ENCODE assay signal across 9 cellular contexts in genomic region chr15:84992157-84992940, GRCh38. TPM values are rescaled to one million over a fixed set of nuclear protein-coding genes. Genes with fewer than 3 reads are reported as not detected.
DNase-seq lines count a peak whose midpoint lies in the region; ATAC-seq and TF ChIP-seq lines count a peak whose summit lies in the region.
"Had no signal": no experiment of that assay in that cellular context is flagged by ENCODE, and none has a peak within 500 bp of the region (broad histone marks: within the 10 kb centered on the region; RNA-seq: fewer than 3 reads in every experiment).

No MANE protein-coding gene starts in this region.

- no peaks in the 10 kb centered on the region for H3K27me3 Mint-ChIP-seq in activated T-helper 2 cell treated with anti-CD3 and anti-CD28 coated beads, Interferon-gamma antibody, Interleukin-2, Interleukin-4, amounts not matched to agents 10 μg/mL and 5 μg/mL and 100 μg/mL, durations not matched to agents 14 hours and 24 hours and 36 hours (ENCODE audit: low read depth)

- peaks cover 3% of the 10 kb centered on the region for H3K36me3 Mint-ChIP-seq in activated T-helper 2 cell treated with anti-CD3 and anti-CD28 coated beads, Interferon-gamma antibody, Interleukin-2, Interleukin-4, amounts not matched to agents 10 μg/mL and 5 μg/mL and 100 μg/mL, durations not matched to agents 14 hours and 24 hours and 36 hours (ENCODE audit: low read depth)

- no peaks in the 10 kb centered on the region for H3K9me3 ChIP-seq in transverse colon

- H3K4me3 Mint-ChIP-seq in activated T-helper 2 cell treated with anti-CD3 and anti-CD28 coated beads, Interferon-gamma antibody, Interleukin-2, Interleukin-4, amounts not matched to agents 10 μg/mL and 5 μg/mL and 100 μg/mL, durations not matched to agents 14 hours and 24 hours and 36 hours (ENCODE audit: low read depth) = no peak overlapping the region

- TF ChIP-seq EP300 in transverse colon (IDR thresholded peaks at IDR 0.05; ENCODE audit: low read depth) = no peak

- CTCF ChIA-PET in GM10248 (lab: Yijun Ruan, JAX) = interaction anchor here (1.3 to 3.0 kb wide), 4 partner anchors 12 to 52 kb away, joined by 3 to 10 read pairs (median 6); partner anchors contain the start of gene PDE8A

- H3K4me3 ChIP-seq in transverse colon = no peak overlapping the region

- H3K27ac ChIP-seq in transverse colon = peak overlapping the region; percentile 28 to 70 (median 48)

- H3K27me3 ChIP-seq in transverse colon = no peaks in the 10 kb centered on the region

- DNase-seq in activated effector memory CD4-positive, alpha-beta T cell treated with anti-CD3 and anti-CD28 coated beads, Interleukin-2, amount 50 U/mL, for 16 hours = peak; percentile 76
- no peak for DNase-seq in activated effector memory CD4-positive, alpha-beta T cell treated with Interleukin-2 at 50 U/mL for 16 hours
- DNase-seq in activated T-helper 2 cell treated with anti-CD3 and anti-CD28 coated beads, Interferon-gamma antibody, Interleukin-2, Interleukin-4, amounts not matched to agents 10 μg/mL and 5 μg/mL and 100 μg/mL, durations not matched to agents 14 hours and 24 hours and 36 hours (ENCODE audit: low spot score) = no peak
- DNase-seq in left colon (no peak), transverse colon (peak; percentile 38), GM10248 (ENCODE audit: extremely low spot score) (no peak)
- DNase-seq: NCI-H1048 had no signal

- intact Hi-C loops in activated T-helper 2 cell treated with anti-CD3 and anti-CD28 coated beads, Interferon-gamma antibody, Interleukin-2, Interleukin-4, amounts not matched to agents 10 μg/mL and 5 μg/mL and 100 μg/mL, durations not matched to agents 14 hours and 24 hours and 36 hours (cut with micrococcal nuclease) = loop anchor here (1.0 kb wide), 1 partner anchor 10 kb away; no protein-coding TSS in a partner anchor
- intact Hi-C loops in left colon (cut with DNase I, micrococcal nuclease) = no loop called here
- intact Hi-C loops in transverse colon (cut with DNase I; ENCODE audit: low total_unique reads) = no loop called here

- H3K27ac Mint-ChIP-seq in activated T-helper 2 cell treated with anti-CD3 and anti-CD28 coated beads, Interferon-gamma antibody, Interleukin-2, Interleukin-4, amounts not matched to agents 10 μg/mL and 5 μg/mL and 100 μg/mL, durations not matched to agents 14 hours and 24 hours and 36 hours = peak overlapping the region; percentile 43

- H3K9me3 Mint-ChIP-seq in activated T-helper 2 cell treated with anti-CD3 and anti-CD28 coated beads, Interferon-gamma antibody, Interleukin-2, Interleukin-4, amounts not matched to agents 10 μg/mL and 5 μg/mL and 100 μg/mL, durations not matched to agents 14 hours and 24 hours and 36 hours = no peaks in the 10 kb centered on the region

- POLR2A ChIA-PET in GM10248 (lab: Yijun Ruan, JAX) = no interaction called here

- no peak for TF ChIP-seq CTCF in transverse colon (IDR thresholded peaks at IDR 0.05)
- TF ChIP-seq CTCF in GM10248 (IDR thresholded peaks at IDR 0.05; ENCODE audit: control extremely low read depth, extremely low read depth, low read depth, missing control alignments) = no peak

- no peaks in the 10 kb centered on the region for H3K36me3 ChIP-seq in transverse colon

- no peak for TF ChIP-seq POLR2A in transverse colon (IDR thresholded peaks at IDR 0.05)

- ATAC-seq in left colon = peak; percentile 88
- no peak for ATAC-seq in HG02973 (IDR thresholded peaks at IDR 0.05; ENCODE audit: unreplicated experiment)
- ATAC-seq in HG02678 (IDR thresholded peaks at IDR 0.05; ENCODE audit: unreplicated experiment) = no peak

- H3K4me1 ChIP-seq in transverse colon = peaks cover 4 to 86% (median 18%) of the 10 kb centered on the region in 4 donors

- in situ Hi-C loops in transverse colon (cut with MboI; ENCODE audit: low pct_ligation_motif_present in 1 of 4, low pct_unique_long_range_greater_than_20kb in 1 of 4, low sequenced_read_pairs in 3 of 4) = no loop called here

- WGBS in transverse colon (ENCODE audit: low coverage in 1 of 2), 2 donors = 57 to 60% methylated on average over 4 of the region's 4 CpGs

- H3K4me1 Mint-ChIP-seq in activated T-helper 2 cell treated with anti-CD3 and anti-CD28 coated beads, Interferon-gamma antibody, Interleukin-2, Interleukin-4, amounts not matched to agents 10 μg/mL and 5 μg/mL and 100 μg/mL, durations not matched to agents 14 hours and 24 hours and 36 hours (ENCODE audit: low read depth) = peaks cover 41% of the 10 kb centered on the region

RNA-seq across cellular contexts. Expression of gene PDE8A, which starts 10.7 kb away (rescaled TPM):
- total RNA-seq in activated T-helper 2 cell treated with anti-CD3 and anti-CD28 coated beads, Interferon-gamma antibody, Interleukin-2, Interleukin-4, amounts not matched to agents 10 μg/mL and 5 μg/mL and 100 μg/mL, durations not matched to agents 14 hours and 24 hours and 36 hours = 20.4 and 24.2 TPM in 2 replicates
- total RNA-seq in left colon = 10 to 100 TPM; 93.7 to 99.8 TPM
- 100 to 1,000 TPM; 115 to 188 (median 165) TPM for total RNA-seq in transverse colon

Comparison
In these comparisons a context has a peak if more than half of its experiments do, and no peak if none do; other contexts are left out.
1. DNase-seq: peak in activated effector memory CD4-positive, alpha-beta T cell treated with anti-CD3 and anti-CD28 coated beads, Interleukin-2, amount 50 U/mL, for 16 hours (single experiment) and transverse colon (single experiment); none in activated effector memory CD4-positive, alpha-beta T cell treated with Interleukin-2 at 50 U/mL for 16 hours (single experiment), activated T-helper 2 cell treated with anti-CD3 and anti-CD28 coated beads, Interferon-gamma antibody, Interleukin-2, Interleukin-4, amounts not matched to agents 10 μg/mL and 5 μg/mL and 100 μg/mL, durations not matched to agents 14 hours and 24 hours and 36 hours (single experiment), left colon (0 of 2) and GM10248 (single experiment).